27 cellular contexts compared by ENCODE assay signal in genomic region chr16:63904182-63904581, GRCh38.
"Had no signal": no experiment of that assay in that cellular context is flagged by ENCODE, and none has a peak within 500 bp of the region (broad histone marks: within the 10 kb centered on the region; RNA-seq: fewer than 3 reads in every experiment).

No MANE protein-coding gene starts in this region.

- H3K27me3 Mint-ChIP-seq: dendritic cell treated with granulocyte-macrophage colony-stimulating factor and Interleukin-4, amounts not matched to agents 40 ng/mL and 50 ng/mL, for 4 days; effector memory CD8-positive, alpha-beta T cell; naive B cell had no signal

- H3K36me3 ChIP-seq: colonic mucosa, esophagus squamous epithelium, gastrocnemius medialis, heart right ventricle, left lung, lower lobe of right lung had no signal

- FAIRE-seq: endometrium had no signal

- H3K27ac Mint-ChIP-seq: dendritic cell treated with granulocyte-macrophage colony-stimulating factor and Interleukin-4, amounts not matched to agents 40 ng/mL and 50 ng/mL, for 4 days; effector memory CD8-positive, alpha-beta T cell; endodermal cell; immature natural killer cell; mesothelial cell of epicardium; naive B cell had no signal

- H3K4me3 Mint-ChIP-seq: dendritic cell treated with granulocyte-macrophage colony-stimulating factor and Interleukin-4, amounts not matched to agents 40 ng/mL and 50 ng/mL, for 4 days; effector memory CD8-positive, alpha-beta T cell; endodermal cell; immature natural killer cell; mesothelial cell of epicardium; naive B cell had no signal

- H3K4me1 ChIP-seq: colonic mucosa, esophagus squamous epithelium, gastrocnemius medialis, heart right ventricle, left lung, lower lobe of right lung had no signal

- H3K4me1 Mint-ChIP-seq: endodermal cell, immature natural killer cell, mesothelial cell of epicardium, naive B cell had no signal

- H3K4me3 ChIP-seq: colonic mucosa, esophagus squamous epithelium, gastrocnemius medialis, heart right ventricle, left lung, lower lobe of right lung, mucosa of descending colon had no signal

- H3K27ac ChIP-seq: colonic mucosa, epithelial cell of prostate, esophagus squamous epithelium, gastrocnemius medialis, heart right ventricle, left lung, lower lobe of right lung had no signal

- H3K9me3 ChIP-seq: colonic mucosa, esophagus squamous epithelium, gastrocnemius medialis, heart right ventricle, left lung, lower lobe of right lung had no signal

- H3K9me3 Mint-ChIP-seq: dendritic cell treated with granulocyte-macrophage colony-stimulating factor and Interleukin-4, amounts not matched to agents 40 ng/mL and 50 ng/mL, for 4 days; endodermal cell; mesothelial cell of epicardium had no signal

- H3K27me3 ChIP-seq: colonic mucosa, esophagus squamous epithelium, gastrocnemius medialis, heart right ventricle, left lung had no signal

- DNase-seq: colonic mucosa; cortex of kidney; effector CD8-positive, alpha-beta T cell; effector memory CD8-positive, alpha-beta T cell; endodermal cell; erythroblast; esophagus squamous epithelium; foreskin fibroblast; foreskin melanocyte; gastrocnemius medialis; glutamatergic neuron; head of caudate nucleus; heart right ventricle; hippocampal formation; immature natural killer cell; islet precursor cell; left cardiac atrium; left ventricle myocardium superior; lower lobe of right lung; mesenchymal stem cell; mucosa of descending colon; naive B cell had no signal

- H3K36me3 Mint-ChIP-seq: immature natural killer cell, mesothelial cell of epicardium, naive B cell had no signal
